In the genomic region with DNA sequence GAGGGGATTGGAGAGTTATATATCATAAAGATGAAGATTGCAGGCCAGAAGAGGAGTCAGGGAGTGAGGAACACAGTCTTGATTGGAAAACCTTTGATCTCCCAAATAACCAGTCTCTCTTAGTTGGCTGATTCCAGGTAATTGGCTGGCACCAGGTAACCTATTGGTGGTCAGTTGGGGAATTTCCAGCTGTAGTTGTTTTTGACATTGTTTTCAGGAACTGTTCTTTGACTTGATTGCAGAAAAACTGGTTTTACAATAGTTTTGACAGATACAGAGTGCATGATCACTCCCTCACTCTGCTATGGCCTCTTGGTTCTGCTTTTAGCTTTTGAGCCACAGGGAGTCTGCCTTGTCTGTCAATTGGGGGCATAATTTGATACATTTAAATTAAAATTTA, we compare ENCODE assay signal across 12 cellular contexts.
"Had no signal": no experiment of that assay in that cellular context is flagged by ENCODE, and none has a peak within 500 bp of the region (broad histone marks: within the 10 kb centered on the region; RNA-seq: fewer than 3 reads in every experiment).

No MANE protein-coding gene starts in this region.

- H3K27ac Mint-ChIP-seq: activated CD4-positive, alpha-beta memory T cell treated with anti-CD3 and anti-CD28 coated beads for 36 hours; nephron; stimulated activated naive CD8-positive, alpha-beta T cell treated with anti-CD3 and anti-CD28 coated beads, Interleukin-15, Interleukin-2, amounts not matched to agents 100 ng/mL and 50 ng/mL, for 24 hours had no signal

- H3K36me3 ChIP-seq: esophagus muscularis mucosa had no signal

- H3K4me3 ChIP-seq: esophagus muscularis mucosa had no signal

- H3K4me1 Mint-ChIP-seq: nephron had no signal

- H3K4me1 ChIP-seq: esophagus muscularis mucosa had no signal

- DNase-seq: activated CD4-positive, alpha-beta memory T cell treated with anti-CD3 and anti-CD28 coated beads for 36 hours; activated gamma-delta T cell treated with Interleukin-2 at 50 U/mL for 16 hours; activated T-cell treated with anti-CD3 and anti-CD28 coated beads, Interleukin-2, amount 50 U/mL, for 48 hours; aorta; left cardiac atrium; mammary epithelial cell; stimulated activated CD4-positive, alpha-beta T cell treated with anti-CD3 and anti-CD28 coated beads, Interleukin-4, amount 100 ng/mL, for 1 hour; stimulated activated CD8-positive, alpha-beta memory T cell treated with anti-CD3 and anti-CD28 coated beads, Interleukin-4, amount 100 ng/mL, for 48 hours had no signal

- H3K4me3 Mint-ChIP-seq: activated CD4-positive, alpha-beta memory T cell treated with anti-CD3 and anti-CD28 coated beads for 36 hours; nephron; stimulated activated naive CD8-positive, alpha-beta T cell treated with anti-CD3 and anti-CD28 coated beads, Interleukin-15, Interleukin-2, amounts not matched to agents 100 ng/mL and 50 ng/mL, for 24 hours had no signal

- H3K27ac ChIP-seq: esophagus muscularis mucosa, VCaP had no signal

- ATAC-seq: left cardiac atrium had no signal
